11 cellular contexts compared by ENCODE assay signal in the genomic region with DNA sequence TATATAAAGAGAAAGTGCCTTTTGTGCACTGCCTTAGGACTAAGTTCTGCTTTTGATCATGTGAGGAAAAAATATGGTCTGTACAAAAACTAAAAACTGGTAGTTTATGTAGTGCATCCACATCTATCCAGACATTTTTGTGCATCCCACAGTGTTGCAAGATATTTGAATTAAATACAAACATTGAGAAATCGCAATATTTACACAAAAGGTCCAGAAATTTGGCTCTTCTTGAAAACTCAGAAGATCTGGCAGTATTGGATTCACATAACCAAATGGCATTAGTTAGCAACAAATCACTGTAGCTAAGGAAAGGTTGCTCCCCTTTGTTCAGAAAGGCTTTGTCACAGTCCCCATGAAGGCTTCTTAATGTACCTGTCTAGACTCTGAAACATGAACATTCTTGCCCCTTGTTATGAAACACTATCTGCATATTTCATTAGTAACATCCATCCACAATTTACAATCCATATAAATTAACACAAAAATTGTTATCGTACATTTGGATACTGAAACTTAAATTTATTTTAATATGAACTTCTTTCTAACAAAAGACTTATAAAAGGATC. TPM values are rescaled to one million over a fixed set of nuclear protein-coding genes. Genes with fewer than 3 reads are reported as not detected.
DNase-seq lines count a peak whose midpoint lies in the region; ATAC-seq, FAIRE-seq and TF ChIP-seq lines count a peak whose summit lies in the region.
"Had no signal": no experiment of that assay in that cellular context is flagged by ENCODE, and none has a peak within 500 bp of the region (broad histone marks: within the 10 kb centered on the region; RNA-seq: fewer than 3 reads in every experiment).

No MANE protein-coding gene starts in this region.

- H3K27ac ChIP-seq in OCI-LY7 (ENCODE audit: low read depth, low read length, poor library complexity, severe bottlenecking) (no peak overlapping the region), endothelial cell of umbilical vein (ENCODE audit: insufficient read depth, low read depth, low read length) (peak overlapping the region; percentile 24)

- no peak for TF ChIP-seq POLR2A in endothelial cell of umbilical vein (IDR thresholded peaks at IDR 0.05; ENCODE audit: low read depth, low read length)

- H3K4me3 ChIP-seq in GM12865 (ENCODE audit: low read depth, low read length): peak overlapping the region; percentile 90
- peak overlapping the region; percentile 94 for H3K4me3 ChIP-seq in OCI-LY7 (ENCODE audit: low read depth, low read length, poor library complexity, severe bottlenecking)
- peak overlapping the region in 1 of 3 experiments; percentile 92 for H3K4me3 ChIP-seq in endothelial cell of umbilical vein (replicated peaks in 1 of 3; ENCODE audit: insufficient read depth in 1 of 3, low read depth in 1 of 3, low read length in 3 of 3)
- peak overlapping the region; percentile 86 for H3K4me3 ChIP-seq in neuron (ENCODE audit: low read length)

- intact Hi-C loops in OCI-LY7 (cut with micrococcal nuclease; ENCODE audit: unreplicated experiment): loop anchor here (5.0 to 10.0 kb wide), 3 partner anchors 708 to 1829 kb away; a partner anchor contains a TSS
- intact Hi-C loops in endothelial cell of umbilical vein (cut with micrococcal nuclease): no loop called here

- peak overlapping the region; percentile 96 for H3K9ac ChIP-seq in endothelial cell of umbilical vein (replicated peaks; ENCODE audit: extremely low read depth, insufficient read depth, low read length)

- dilution Hi-C loops in endothelial cell of umbilical vein (cut with MboI; ENCODE audit: extremely low pct_ligation_motif_present, low sequenced_read_pairs): no loop called here

- no peaks in the 10 kb centered on the region for H3K9me2 ChIP-seq in OCI-LY7 (ENCODE audit: insufficient read depth, low read length)

- ATAC-seq in GM18511 (IDR thresholded peaks at IDR 0.05; ENCODE audit: unreplicated experiment): no peak
- ATAC-seq in GM18520 (IDR thresholded peaks at IDR 0.05; ENCODE audit: unreplicated experiment): no peak

- no peaks in the 10 kb centered on the region for H3K27me3 ChIP-seq in endothelial cell of umbilical vein (ENCODE audit: control insufficient read depth in 2 of 2, insufficient read depth in 2 of 2, low read length in 2 of 2)
- no peaks in the 10 kb centered on the region for H3K27me3 ChIP-seq in neuron (ENCODE audit: insufficient read depth, low read length)
- H3K27me3 ChIP-seq: transverse colon had no signal

- peak; percentile 37 for FAIRE-seq in endothelial cell of umbilical vein (lab: Jason Lieb, UNC)

- H3K9me3 ChIP-seq in OCI-LY7 (ENCODE audit: low read length) (0 out of 2 replicates have a peak, but pooled peaks cover 4% of the 10 kb centered on the region), endothelial cell of umbilical vein (replicated peaks; ENCODE audit: control insufficient read depth, insufficient read depth, low read length) (no peaks in the 10 kb centered on the region), neuron (ENCODE audit: low read length) (no peaks in the 10 kb centered on the region)
- H3K9me3 ChIP-seq: transverse colon had no signal

- H3K79me2 ChIP-seq in OCI-LY7 (ENCODE audit: insufficient read depth, low read depth, low read length): peaks cover 59% of the 10 kb centered on the region
- peaks cover 57% of the 10 kb centered on the region for H3K79me2 ChIP-seq in endothelial cell of umbilical vein (ENCODE audit: control insufficient read depth, insufficient read depth, low read length)

- CTCF ChIA-PET in OCI-LY7 (lab: Charles Lee; ENCODE audit: unreplicated experiment) (no interaction called here), endothelial cell of umbilical vein (lab: Charles Lee) (interaction anchor here (1.2 kb wide), 1 partner anchor 10 kb away, joined by 3 read pairs; no protein-coding TSS in a partner anchor)

- H3K4me1 ChIP-seq in OCI-LY7 (ENCODE audit: insufficient read depth, low read length, poor library complexity, severe bottlenecking): peaks cover 20% of the 10 kb centered on the region
- H3K4me1 ChIP-seq in endothelial cell of umbilical vein (ENCODE audit: control insufficient read depth, extremely low read depth, insufficient read depth, low read length): peaks cover 30% of the 10 kb centered on the region
- H3K4me1 ChIP-seq in neuron (ENCODE audit: insufficient read depth, low read length): peaks cover 14% of the 10 kb centered on the region

- no peak overlapping the region for H2AFZ ChIP-seq in OCI-LY7 (ENCODE audit: low read length)
- no peak overlapping the region for H2AFZ ChIP-seq in endothelial cell of umbilical vein (ENCODE audit: low read depth, low read length)
- H2AFZ ChIP-seq in neuron (ENCODE audit: low read depth, low read length): no peak overlapping the region

- TF ChIP-seq CTCF in GM12865 (IDR thresholded peaks at IDR 0.05; ENCODE audit: insufficient read depth, low read depth, low read length, missing control alignments) (no peak), OCI-LY7 (conservative IDR thresholded peaks at IDR 0.05; ENCODE audit: low read length) (no peak), endothelial cell of umbilical vein (IDR thresholded peaks at IDR 0.05; ENCODE audit: extremely low read depth in 1 of 2, insufficient read depth in 1 of 2, low read depth in 1 of 2, low read length in 2 of 2) (no peak)

- POLR2A ChIA-PET in OCI-LY7 (lab: Charles Lee) (no interaction called here), endothelial cell of umbilical vein (lab: Charles Lee) (no interaction called here)

- DNase-seq in GM12865 (ENCODE audit: low read depth) (no peak), OCI-LY7 (ENCODE audit: low spot score) (no peak), endothelial cell of umbilical vein (ENCODE audit: low read depth, low spot score) (peak; percentile 11), amygdala (lab: John Stamatoyannopoulos, UW) (no peak), GM03348 (ENCODE audit: low spot score) (no peak)
- DNase-seq: activated CD4-positive, alpha-beta T cell treated with anti-CD3 and anti-CD28 coated beads for 4 hours; NCI-H2171 treated with DMSO at 0.1 percent for 48 hours; transverse colon had no signal

- no TSS peak for BruUV-seq in OCI-LY7 (replicated peaks; lab: Mats Ljungman, UMichigan)
- BruUV-seq in endothelial cell of umbilical vein (replicated peaks; lab: Mats Ljungman, UMichigan): no TSS peak

- H3K9me1 ChIP-seq in endothelial cell of umbilical vein (replicated peaks; ENCODE audit: control insufficient read depth, extremely low read depth, insufficient read depth, low read length): no peaks in the 10 kb centered on the region

- H3K4me2 ChIP-seq in OCI-LY7 (ENCODE audit: low read length) (peak overlapping the region; percentile 83), endothelial cell of umbilical vein (ENCODE audit: insufficient read depth, low read length) (peak overlapping the region; percentile 96)

- H3K36me3 ChIP-seq in OCI-LY7 (ENCODE audit: insufficient read depth, low read length) (peaks cover 56% of the 10 kb centered on the region), endothelial cell of umbilical vein (ENCODE audit: control insufficient read depth in 2 of 2, extremely low read depth in 1 of 2, insufficient read depth in 2 of 2, low read length in 2 of 2) (peaks cover 5 to 22% of the 10 kb centered on the region in 2 experiments), neuron (ENCODE audit: insufficient read depth, low read length) (peaks cover 31% of the 10 kb centered on the region)

- peaks cover 7% of the 10 kb centered on the region; the same call in 1 of the 2 replicates for H4K20me1 ChIP-seq in OCI-LY7 (ENCODE audit: insufficient read depth, low read length)
- H4K20me1 ChIP-seq in endothelial cell of umbilical vein (replicated peaks; ENCODE audit: control insufficient read depth, extremely low read depth, insufficient read depth, low read length): peaks cover 5% of the 10 kb centered on the region

TF ChIP-seq in endothelial cell of umbilical vein, 7 proteins besides CTCF, POLR2A, EP300 and RAD21:
- TF ChIP-seq, protein P1, sequence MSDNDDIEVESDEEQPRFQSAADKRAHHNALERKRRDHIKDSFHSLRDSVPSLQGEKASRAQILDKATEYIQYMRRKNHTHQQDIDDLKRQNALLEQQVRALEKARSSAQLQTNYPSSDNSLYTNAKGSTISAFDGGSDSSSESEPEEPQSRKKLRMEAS (IDR thresholded peaks at IDR 0.05; ENCODE audit: insufficient read depth, insufficient read length): no peak
- no peak for TF ChIP-seq MYC (IDR thresholded peaks at IDR 0.05; ENCODE audit: low read depth, low read length)
- no peak for TF ChIP-seq EZH2 (IDR thresholded peaks at IDR 0.05; ENCODE audit: borderline replicate concordance, low read depth, low read length, severe bottlenecking)
- no peak for TF ChIP-seq FOS (IDR thresholded peaks at IDR 0.05; ENCODE audit: borderline replicate concordance, insufficient read depth, low read length)
TF ChIP-seq in endothelial cell of umbilical vein: peak in this region for 0.

RNA-seq across cellular contexts. Expression of a gene that starts 2.2 kb away (rescaled TPM):
- 68.5 and 73.6 TPM in 2 replicates for total RNA-seq in OCI-LY7 (2014; rRNA removed; shearing (Covaris generic))
- total RNA-seq in OCI-LY7 (2022) (103 and 115 TPM in 2 replicates), endothelial cell of umbilical vein (115 and 119 TPM in 2 replicates)
- 40.0 and 53.4 TPM in 2 replicates for polyA plus RNA-seq in endothelial cell of umbilical vein
- 72.5 and 75.3 TPM in 2 replicates for polyA plus RNA-seq in endothelial cell of umbilical vein (2011; cell fraction: cytosol; rRNA removed)
- 41.4 and 52.2 TPM in 2 replicates for polyA plus RNA-seq in endothelial cell of umbilical vein (2011; cell fraction: nucleus; rRNA removed)
- 124 and 189 TPM in 2 replicates for polyA plus RNA-seq in endothelial cell of umbilical vein (2012)
- polyA minus RNA-seq in endothelial cell of umbilical vein: 75.8 and 86.1 TPM in 2 replicates
- 40.4 TPM for polyA minus RNA-seq in endothelial cell of umbilical vein (2011; cell fraction: cytosol; rRNA and poly(A)+ RNA removed)
- 48.0 and 54.8 TPM in 2 replicates for polyA minus RNA-seq in endothelial cell of umbilical vein (2011; cell fraction: nucleus; rRNA and poly(A)+ RNA removed)
